In genomic region chr17:7321466-7321865, GRCh38 we compare ENCODE assay signal across 2 cellular contexts.
TF ChIP-seq lines count a peak whose summit lies in the region.

No MANE protein-coding gene starts in this region.

TF ChIP-seq in GM12891, 5 proteins besides CTCF, POLR2A, EP300 and RAD21:
- TF ChIP-seq PAX5 (IDR thresholded peaks at IDR 0.05; ENCODE audit: insufficient read depth, low read length, severe bottlenecking) (no peak), POU2F2 (IDR thresholded peaks at IDR 0.05; ENCODE audit: low read depth, low read length) (no peak), POLR2AphosphoS5 (IDR thresholded peaks at IDR 0.05; ENCODE audit: low read depth, low read length) (no peak), TAF1 (IDR thresholded peaks at IDR 0.05; ENCODE audit: low read depth, low read length) (no peak), SPI1 (IDR thresholded peaks at IDR 0.05; ENCODE audit: low read depth, low read length) (no peak)

TF ChIP-seq in GM12878, 131 proteins besides CTCF, POLR2A, EP300 and RAD21:
- TF ChIP-seq ZBTB40 (IDR thresholded peaks at IDR 0.05; ENCODE audit: borderline replicate concordance) (no peak), MXI1 (IDR thresholded peaks at IDR 0.05; ENCODE audit: low read depth, low read length) (no peak), SIN3A (IDR thresholded peaks at IDR 0.05; ENCODE audit: low read depth, low read length) (no peak), GATAD2B (conservative IDR thresholded peaks at IDR 0.05; ENCODE audit: low read depth) (no peak), ZNF207 (IDR thresholded peaks at IDR 0.05; ENCODE audit: borderline replicate concordance) (no peak), GABPA (IDR thresholded peaks at IDR 0.05; ENCODE audit: low read depth) (no peak), ZNF622 (IDR thresholded peaks at IDR 0.05) (no peak), IKZF1 (conservative IDR thresholded peaks at IDR 0.05) (no peak), PML (IDR thresholded peaks at IDR 0.05; ENCODE audit: low read length) (no peak), MTA2 (IDR thresholded peaks at IDR 0.05; ENCODE audit: low read depth) (no peak), SMAD5 (IDR thresholded peaks at IDR 0.05; ENCODE audit: low read depth) (no peak), RUNX3 (IDR thresholded peaks at IDR 0.05; ENCODE audit: low read length) (no peak), NFYA (IDR thresholded peaks at IDR 0.05; ENCODE audit: borderline replicate concordance, low read depth, low read length) (no peak), ESRRA (IDR thresholded peaks at IDR 0.05; ENCODE audit: low read length) (no peak), KDM1A (IDR thresholded peaks at IDR 0.05; ENCODE audit: borderline replicate concordance) (no peak), USF2 (IDR thresholded peaks at IDR 0.05; ENCODE audit: borderline replicate concordance, low read depth, low read length) (no peak)
- TF ChIP-seq, protein P1, sequence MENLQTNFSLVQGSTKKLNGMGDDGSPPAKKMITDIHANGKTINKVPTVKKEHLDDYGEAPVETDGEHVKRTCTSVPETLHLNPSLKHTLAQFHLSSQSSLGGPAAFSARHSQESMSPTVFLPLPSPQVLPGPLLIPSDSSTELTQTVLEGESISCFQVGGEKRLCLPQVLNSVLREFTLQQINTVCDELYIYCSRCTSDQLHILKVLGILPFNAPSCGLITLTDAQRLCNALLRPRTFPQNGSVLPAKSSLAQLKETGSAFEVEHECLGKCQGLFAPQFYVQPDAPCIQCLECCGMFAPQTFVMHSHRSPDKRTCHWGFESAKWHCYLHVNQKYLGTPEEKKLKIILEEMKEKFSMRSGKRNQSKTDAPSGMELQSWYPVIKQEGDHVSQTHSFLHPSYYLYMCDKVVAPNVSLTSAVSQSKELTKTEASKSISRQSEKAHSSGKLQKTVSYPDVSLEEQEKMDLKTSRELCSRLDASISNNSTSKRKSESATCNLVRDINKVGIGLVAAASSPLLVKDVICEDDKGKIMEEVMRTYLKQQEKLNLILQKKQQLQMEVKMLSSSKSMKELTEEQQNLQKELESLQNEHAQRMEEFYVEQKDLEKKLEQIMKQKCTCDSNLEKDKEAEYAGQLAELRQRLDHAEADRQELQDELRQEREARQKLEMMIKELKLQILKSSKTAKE (IDR thresholded peaks at IDR 0.05; ENCODE audit: low read depth, poor library complexity, severe bottlenecking), result no peak
- TF ChIP-seq, protein P2, sequence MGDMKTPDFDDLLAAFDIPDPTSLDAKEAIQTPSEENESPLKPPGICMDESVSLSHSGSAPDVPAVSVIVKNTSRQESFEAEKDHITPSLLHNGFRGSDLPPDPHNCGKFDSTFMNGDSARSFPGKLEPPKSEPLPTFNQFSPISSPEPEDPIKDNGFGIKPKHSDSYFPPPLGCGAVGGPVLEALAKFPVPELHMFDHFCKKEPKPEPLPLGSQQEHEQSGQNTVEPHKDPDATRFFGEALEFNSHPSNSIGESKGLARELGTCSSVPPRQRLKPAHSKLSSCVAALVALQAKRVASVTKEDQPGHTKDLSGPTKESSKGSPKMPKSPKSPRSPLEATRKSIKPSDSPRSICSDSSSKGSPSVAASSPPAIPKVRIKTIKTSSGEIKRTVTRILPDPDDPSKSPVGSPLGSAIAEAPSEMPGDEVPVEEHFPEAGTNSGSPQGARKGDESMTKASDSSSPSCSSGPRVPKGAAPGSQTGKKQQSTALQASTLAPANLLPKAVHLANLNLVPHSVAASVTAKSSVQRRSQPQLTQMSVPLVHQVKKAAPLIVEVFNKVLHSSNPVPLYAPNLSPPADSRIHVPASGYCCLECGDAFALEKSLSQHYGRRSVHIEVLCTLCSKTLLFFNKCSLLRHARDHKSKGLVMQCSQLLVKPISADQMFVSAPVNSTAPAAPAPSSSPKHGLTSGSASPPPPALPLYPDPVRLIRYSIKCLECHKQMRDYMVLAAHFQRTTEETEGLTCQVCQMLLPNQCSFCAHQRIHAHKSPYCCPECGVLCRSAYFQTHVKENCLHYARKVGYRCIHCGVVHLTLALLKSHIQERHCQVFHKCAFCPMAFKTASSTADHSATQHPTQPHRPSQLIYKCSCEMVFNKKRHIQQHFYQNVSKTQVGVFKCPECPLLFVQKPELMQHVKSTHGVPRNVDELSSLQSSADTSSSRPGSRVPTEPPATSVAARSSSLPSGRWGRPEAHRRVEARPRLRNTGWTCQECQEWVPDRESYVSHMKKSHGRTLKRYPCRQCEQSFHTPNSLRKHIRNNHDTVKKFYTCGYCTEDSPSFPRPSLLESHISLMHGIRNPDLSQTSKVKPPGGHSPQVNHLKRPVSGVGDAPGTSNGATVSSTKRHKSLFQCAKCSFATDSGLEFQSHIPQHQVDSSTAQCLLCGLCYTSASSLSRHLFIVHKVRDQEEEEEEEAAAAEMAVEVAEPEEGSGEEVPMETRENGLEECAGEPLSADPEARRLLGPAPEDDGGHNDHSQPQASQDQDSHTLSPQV (IDR thresholded peaks at IDR 0.05), result no peak
- TF ChIP-seq, protein P3, sequence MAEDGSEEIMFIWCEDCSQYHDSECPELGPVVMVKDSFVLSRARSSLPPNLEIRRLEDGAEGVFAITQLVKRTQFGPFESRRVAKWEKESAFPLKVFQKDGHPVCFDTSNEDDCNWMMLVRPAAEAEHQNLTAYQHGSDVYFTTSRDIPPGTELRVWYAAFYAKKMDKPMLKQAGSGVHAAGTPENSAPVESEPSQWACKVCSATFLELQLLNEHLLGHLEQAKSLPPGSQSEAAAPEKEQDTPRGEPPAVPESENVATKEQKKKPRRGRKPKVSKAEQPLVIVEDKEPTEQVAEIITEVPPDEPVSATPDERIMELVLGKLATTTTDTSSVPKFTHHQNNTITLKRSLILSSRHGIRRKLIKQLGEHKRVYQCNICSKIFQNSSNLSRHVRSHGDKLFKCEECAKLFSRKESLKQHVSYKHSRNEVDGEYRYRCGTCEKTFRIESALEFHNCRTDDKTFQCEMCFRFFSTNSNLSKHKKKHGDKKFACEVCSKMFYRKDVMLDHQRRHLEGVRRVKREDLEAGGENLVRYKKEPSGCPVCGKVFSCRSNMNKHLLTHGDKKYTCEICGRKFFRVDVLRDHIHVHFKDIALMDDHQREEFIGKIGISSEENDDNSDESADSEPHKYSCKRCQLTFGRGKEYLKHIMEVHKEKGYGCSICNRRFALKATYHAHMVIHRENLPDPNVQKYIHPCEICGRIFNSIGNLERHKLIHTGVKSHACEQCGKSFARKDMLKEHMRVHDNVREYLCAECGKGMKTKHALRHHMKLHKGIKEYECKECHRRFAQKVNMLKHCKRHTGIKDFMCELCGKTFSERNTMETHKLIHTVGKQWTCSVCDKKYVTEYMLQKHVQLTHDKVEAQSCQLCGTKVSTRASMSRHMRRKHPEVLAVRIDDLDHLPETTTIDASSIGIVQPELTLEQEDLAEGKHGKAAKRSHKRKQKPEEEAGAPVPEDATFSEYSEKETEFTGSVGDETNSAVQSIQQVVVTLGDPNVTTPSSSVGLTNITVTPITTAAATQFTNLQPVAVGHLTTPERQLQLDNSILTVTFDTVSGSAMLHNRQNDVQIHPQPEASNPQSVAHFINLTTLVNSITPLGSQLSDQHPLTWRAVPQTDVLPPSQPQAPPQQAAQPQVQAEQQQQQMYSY (CRISPR knock-in tag; IDR thresholded peaks at IDR 0.05), result no peak
- TF ChIP-seq, protein P4, sequence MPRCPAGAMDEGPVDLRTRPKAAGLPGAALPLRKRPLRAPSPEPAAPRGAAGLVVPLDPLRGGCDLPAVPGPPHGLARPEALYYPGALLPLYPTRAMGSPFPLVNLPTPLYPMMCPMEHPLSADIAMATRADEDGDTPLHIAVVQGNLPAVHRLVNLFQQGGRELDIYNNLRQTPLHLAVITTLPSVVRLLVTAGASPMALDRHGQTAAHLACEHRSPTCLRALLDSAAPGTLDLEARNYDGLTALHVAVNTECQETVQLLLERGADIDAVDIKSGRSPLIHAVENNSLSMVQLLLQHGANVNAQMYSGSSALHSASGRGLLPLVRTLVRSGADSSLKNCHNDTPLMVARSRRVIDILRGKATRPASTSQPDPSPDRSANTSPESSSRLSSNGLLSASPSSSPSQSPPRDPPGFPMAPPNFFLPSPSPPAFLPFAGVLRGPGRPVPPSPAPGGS (IDR thresholded peaks at IDR 0.05; ENCODE audit: borderline replicate concordance, insufficient read depth, low read depth, low read length, poor library complexity, severe bottlenecking), result no peak
TF ChIP-seq in GM12878: peak in this region for 0.
